11 cellular contexts compared by ENCODE assay signal in the genomic region with DNA sequence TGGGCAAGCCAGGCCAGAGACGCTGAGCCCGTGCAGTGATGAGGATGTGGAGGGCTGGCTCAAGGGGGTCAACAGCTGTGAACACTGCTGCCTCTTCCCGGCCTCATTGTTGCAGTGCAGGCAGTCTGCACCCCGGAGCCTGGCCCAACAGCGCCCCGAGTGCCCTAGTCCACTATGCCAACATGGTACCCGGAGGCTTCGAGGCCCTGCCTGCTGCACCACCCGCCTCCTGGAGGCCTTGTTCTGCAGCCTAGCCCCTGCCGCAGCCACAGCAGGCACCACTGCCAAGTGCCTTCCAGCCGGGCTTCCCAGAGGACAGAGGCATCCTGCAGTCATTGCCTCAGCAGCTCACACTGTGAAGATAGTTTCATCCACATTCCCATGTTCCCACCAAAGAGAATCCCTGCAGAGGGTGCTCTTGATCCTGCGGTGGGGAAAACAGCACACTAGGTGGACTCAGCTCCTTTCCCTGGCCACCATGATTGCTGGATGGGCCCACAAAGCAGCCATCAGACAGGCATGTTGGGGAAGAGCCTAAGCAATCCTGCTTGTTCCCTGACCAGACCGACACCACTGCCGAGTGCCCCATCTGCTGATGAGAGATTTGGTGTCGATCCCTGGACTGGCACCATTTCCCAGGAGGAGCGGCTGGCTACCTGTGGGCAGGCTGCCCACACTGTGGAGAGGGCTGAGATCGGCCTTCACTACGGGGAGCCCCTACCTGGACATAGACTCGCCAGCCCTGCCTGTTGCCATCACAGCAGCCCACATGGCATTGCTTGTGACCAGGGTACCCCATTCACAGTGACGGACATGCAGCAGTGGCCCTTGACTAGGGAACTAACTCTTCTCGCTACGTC. TPM values are rescaled to one million over a fixed set of nuclear protein-coding genes. Genes with fewer than 3 reads are reported as not detected.
DNase-seq lines count a peak whose midpoint lies in the region; ATAC-seq, FAIRE-seq and TF ChIP-seq lines count a peak whose summit lies in the region.
"Had no signal": no experiment of that assay in that cellular context is flagged by ENCODE, and none has a peak within 500 bp of the region (broad histone marks: within the 10 kb centered on the region; RNA-seq: fewer than 3 reads in every experiment).

No MANE protein-coding gene starts in this region.

- SMC1A ChIA-PET in GM12878 (lab: Charles Lee; ENCODE audit: uncharacterized antibody, unreplicated experiment) = no interaction called here

- POLR2A ChIA-PET in CD4-positive, alpha-beta memory T cell (lab: Charles Lee; ENCODE audit: partially characterized antibody) = no interaction called here
- POLR2A ChIA-PET in GM12878 (lab: Charles Lee) = no interaction called here

- intact Hi-C loops in CD4-positive, alpha-beta memory T cell (cut with micrococcal nuclease) = no loop called here
- intact Hi-C loops in GM12878 (cut with micrococcal nuclease; ENCODE audit: unreplicated experiment) = no loop called here
- intact Hi-C loops in natural killer cell (cut with micrococcal nuclease) = no loop called here

- H3K36me3 Mint-ChIP-seq in CD4-positive, alpha-beta memory T cell = peaks cover 10 to 27% of the 10 kb centered on the region in 2 donors
- H3K36me3 Mint-ChIP-seq in natural killer cell = no peaks in the 10 kb centered on the region

- no peaks in the 10 kb centered on the region; the same call in 1 of the 2 replicates for H4K20me1 ChIP-seq in GM12878 (ENCODE audit: control insufficient read depth, insufficient read depth)

- TF ChIP-seq CTCF in GM12878 (IDR thresholded peaks at IDR 0.05 in 2 of 3, conservative IDR thresholded peaks at IDR 0.05 in 1 of 3; ENCODE audit: control insufficient read depth in 2 of 3, extremely low read depth in 1 of 3, insufficient read depth in 1 of 3, low read depth in 3 of 3, low read length in 3 of 3) (no peak), natural killer cell (IDR thresholded peaks at IDR 0.05) (no peak)

- ATAC-seq in GM12878 (no peak), natural killer cell (no peak), HG02981 (IDR thresholded peaks at IDR 0.05; ENCODE audit: unreplicated experiment) (no peak)
- ATAC-seq: body of pancreas had no signal

- H2AFZ ChIP-seq in GM12878 (ENCODE audit: control insufficient read depth, low read depth, low read length) = no peak overlapping the region

- H3K4me2 ChIP-seq in GM12878 (ENCODE audit: control insufficient read depth, insufficient read depth) = no peak overlapping the region

- in situ Hi-C loops in GM12878 (cut with MboI) = loop anchor here (5.0 kb wide), 1 partner anchor 51 kb away; no protein-coding TSS in a partner anchor

- CTCF ChIA-PET in CD4-positive, alpha-beta memory T cell (lab: Charles Lee; ENCODE audit: partially characterized antibody) = no interaction called here
- CTCF ChIA-PET in GM12878 (lab: Yijun Ruan, JAX) = no interaction called here

- peaks cover 5% of the 10 kb centered on the region for H3K4me1 ChIP-seq in CD4-positive, alpha-beta memory T cell (ENCODE audit: insufficient read depth, low read length)
- no peaks in the 10 kb centered on the region for H3K4me1 ChIP-seq in GM12878 (ENCODE audit: control insufficient read depth, insufficient read depth, low read length)

- RAD21 ChIA-PET in GM12878 (lab: Charles Lee; ENCODE audit: unreplicated experiment) = no interaction called here

- no peak overlapping the region for H3K4me3 Mint-ChIP-seq in CD4-positive, alpha-beta memory T cell
- H3K4me3 Mint-ChIP-seq in natural killer cell = no peak overlapping the region

- no peak for TF ChIP-seq EP300 in GM12878 (IDR thresholded peaks at IDR 0.05; ENCODE audit: borderline replicate concordance in 1 of 2, control insufficient read depth in 1 of 2, low read depth in 2 of 2, low read length in 2 of 2)

- no peaks in the 10 kb centered on the region for H3K79me2 ChIP-seq in GM12878 (ENCODE audit: control insufficient read depth, insufficient read depth, low read length)

- no peaks in the 10 kb centered on the region for H3K9me3 Mint-ChIP-seq in CD4-positive, alpha-beta memory T cell
- no peaks in the 10 kb centered on the region for H3K9me3 Mint-ChIP-seq in natural killer cell

- FAIRE-seq in GM12878 (lab: Jason Lieb, UNC) = no peak

- H3K36me3 ChIP-seq in CD4-positive, alpha-beta memory T cell (ENCODE audit: insufficient read depth, low read length) = peaks cover 25% of the 10 kb centered on the region
- H3K36me3 ChIP-seq in H7 (replicated peaks; ENCODE audit: control insufficient read depth, insufficient read depth, low read length) = peaks cover 16% of the 10 kb centered on the region
- peaks cover 15 to 19% of the 10 kb centered on the region in 2 experiments for H3K36me3 ChIP-seq in GM12878 (ENCODE audit: control insufficient read depth in 2 of 2, insufficient read depth in 2 of 2, low read length in 1 of 2)

- no peak for DNase-seq in CD4-positive, alpha-beta memory T cell
- DNase-seq in H7 (peak; percentile 76), GM12878 (ENCODE audit: low read depth, low spot score) (no peak), natural killer cell (no peak), NCI-H1105 (lab: John Stamatoyannopoulos, UW) (no peak), mucosa of gallbladder (ENCODE audit: low spot score) (no peak)
- no peak for DNase-seq in activated T-cell treated with anti-CD3 and anti-CD28 coated beads, Interleukin-2, amount 50 U/mL, for 48 hours
- DNase-seq: NCI-H2081 had no signal

- peaks cover 5 to 26% (median 24%) of the 10 kb centered on the region in 4 donors for H3K4me1 Mint-ChIP-seq in CD4-positive, alpha-beta memory T cell
- H3K4me1 Mint-ChIP-seq in natural killer cell = peaks cover 6 to 12% of the 10 kb centered on the region in 2 donors

- H3K27ac Mint-ChIP-seq in CD4-positive, alpha-beta memory T cell = peak overlapping the region in 5 of 7 donors; percentile 15 to 85 (median 75)
- H3K27ac Mint-ChIP-seq in natural killer cell = peak overlapping the region; percentile 65 to 67

- H3K9ac ChIP-seq in GM12878 (ENCODE audit: control insufficient read depth, insufficient read depth, low read length) = no peak overlapping the region

- H3K4me3 ChIP-seq in CD4-positive, alpha-beta memory T cell (ENCODE audit: low read length in 2 of 2) = no peak overlapping the region
- H3K4me3 ChIP-seq in H7 (ENCODE audit: insufficient read depth, low read depth, low read length) (no peak overlapping the region), GM12878 (no peak overlapping the region)
- H3K4me3 ChIP-seq: body of pancreas, SJCRH30 had no signal

- no peaks in the 10 kb centered on the region for H3K27me3 Mint-ChIP-seq in CD4-positive, alpha-beta memory T cell
- H3K27me3 Mint-ChIP-seq in natural killer cell (ENCODE audit: low read depth in 2 of 2) = no peaks in the 10 kb centered on the region

- no peak overlapping the region for H3K27ac ChIP-seq in CD4-positive, alpha-beta memory T cell (ENCODE audit: low read depth, low read length)
- no peak overlapping the region for H3K27ac ChIP-seq in GM12878 (ENCODE audit: control insufficient read depth, insufficient read depth)
- H3K27ac ChIP-seq: body of pancreas, SJCRH30 had no signal

- WGBS in GM12878 (ENCODE audit: insufficient coverage, insufficient replicate concordance, low lambda C conversion rate, missing lambda C conversion rate) = 78% methylated on average over 22 of the region's 22 CpGs

- no TSS peak for BruUV-seq in GM12878 (replicated peaks; lab: Mats Ljungman, UMichigan)

- H3K9me3 ChIP-seq in CD4-positive, alpha-beta memory T cell (ENCODE audit: control insufficient read depth in 1 of 2, low read length in 2 of 2) = no peaks in the 10 kb centered on the region
- no peaks in the 10 kb centered on the region for H3K9me3 ChIP-seq in GM12878 (replicated peaks; ENCODE audit: control insufficient read depth, insufficient read depth, low read length)
- H3K9me3 ChIP-seq: body of pancreas, SJCRH30 had no signal

- TF ChIP-seq POLR2A in GM12878 (IDR thresholded peaks at IDR 0.05; ENCODE audit: low read depth, low read length) = peak; percentile 62

- TF ChIP-seq RAD21 in GM12878 (IDR thresholded peaks at IDR 0.05; ENCODE audit: insufficient read depth, low read depth, low read length) = no peak

- no peaks in the 10 kb centered on the region for H3K27me3 ChIP-seq in CD4-positive, alpha-beta memory T cell (ENCODE audit: insufficient read depth, low read length)
- H3K27me3 ChIP-seq in H7 (ENCODE audit: control insufficient read depth, insufficient read depth, low read length) (no peaks in the 10 kb centered on the region), GM12878 (replicated peaks in 1 of 2; ENCODE audit: control insufficient read depth in 2 of 2, insufficient read depth in 2 of 2, low read length in 1 of 2) (no peaks in the 10 kb centered on the region)
- H3K27me3 ChIP-seq: body of pancreas, SJCRH30 had no signal

TF ChIP-seq in GM12878, 131 proteins besides CTCF, POLR2A, EP300 and RAD21 (continues in another document):
- TF ChIP-seq BHLHE40 (IDR thresholded peaks at IDR 0.05; ENCODE audit: borderline replicate concordance in 1 of 2, low read depth in 2 of 2, low read length in 1 of 2) = no peak
- no peak for TF ChIP-seq TBL1XR1 (IDR thresholded peaks at IDR 0.05; ENCODE audit: low read depth, low read length)
- no peak for TF ChIP-seq TCF7 (IDR thresholded peaks at IDR 0.05; ENCODE audit: borderline replicate concordance)
- TF ChIP-seq LARP7 (IDR thresholded peaks at IDR 0.05) = no peak
- TF ChIP-seq MTA2 (IDR thresholded peaks at IDR 0.05; ENCODE audit: low read depth) = no peak
- no peak for TF ChIP-seq EGR1 (IDR thresholded peaks at IDR 0.05; ENCODE audit: borderline replicate concordance in 1 of 2, low read depth in 2 of 2, low read length in 2 of 2)

RNA-seq across cellular contexts. Expression of gene USP22, which starts 44.9 kb away (rescaled TPM):
- 100 to 1,000 TPM; 135 to 140 TPM for total RNA-seq in CD4-positive, alpha-beta memory T cell
- 10 to 100 TPM; 14.4 to 37.7 TPM for polyA plus RNA-seq in CD4-positive, alpha-beta memory T cell
- total RNA-seq in H7 (2014; rRNA removed; shearing (Covaris generic)) = 432 and 539 TPM in 2 replicates
- total RNA-seq in GM12878 (2013; cell fraction: nucleolus; rRNA removed) = 204 and 220 TPM in 2 replicates
- 130 and 140 TPM in 2 replicates for total RNA-seq in GM12878 (2014; rRNA removed)
- 78.0 and 82.1 TPM in 2 replicates for total RNA-seq in GM12878 (2014; rRNA removed; fragmentation: Illumina TruSeq; extraction: Trizol)
- total RNA-seq in GM12878 (2021) = 200 and 218 TPM in 2 replicates
- polyA plus RNA-seq in GM12878 (2011; ENCODE audit: low read depth) = 71.5 TPM
- polyA plus RNA-seq in GM12878 (2011; rRNA removed) = 62.7 and 113 TPM in 2 replicates
- 98.3 and 104 TPM in 2 replicates for polyA plus RNA-seq in GM12878 (2011; cell fraction: cytosol; rRNA removed)
- 131 and 163 TPM in 2 replicates for polyA plus RNA-seq in GM12878 (2011; cell fraction: nucleus; rRNA removed)
- 62.2 and 71.3 TPM in 2 replicates for polyA plus RNA-seq in GM12878 (2012)
- polyA plus RNA-seq in GM12878 (2014; fragmentation: Illumina TruSeq; extraction: Trizol) = 101 and 114 TPM in 2 replicates
- 10 to 100 TPM; 10.8 to 11.6 TPM for polyA plus RNA-seq in GM12878 (2014; fragmentation: Nextera tagmentation; extraction: Ambion mirVana)
- polyA plus RNA-seq in GM12878 (2014; rRNA removed) = 106 and 116 TPM in 2 replicates
- polyA plus RNA-seq in GM12878 (2016; fragmentation: Nextera tagmentation; extraction: Ambion mirVana) = 10 to 100 TPM; 85.6 to 91.9 TPM
- polyA minus RNA-seq in GM12878 (2011; rRNA and poly(A)+ RNA removed) = 147 and 182 TPM in 2 replicates
- polyA minus RNA-seq in GM12878 (2011; cell fraction: cytosol; rRNA and poly(A)+ RNA removed) = 69.5 and 91.4 TPM in 2 replicates
- polyA minus RNA-seq in GM12878 (2011; cell fraction: nucleus; rRNA and poly(A)+ RNA removed) = 50.4 and 99.9 TPM in 2 replicates
- total RNA-seq in natural killer cell = 100 to 1,000 TPM; 121 to 155 (median 140) TPM
- 196 TPM for total RNA-seq in mucosa of gallbladder
